In genomic region chr12:6950401-6950801, GRCh38 we compare ENCODE assay signal across 9 cellular contexts. TPM values are rescaled to one million over a fixed set of nuclear protein-coding genes. Genes with fewer than 3 reads are reported as not detected.
DNase-seq lines count a peak whose midpoint lies in the region; ATAC-seq and TF ChIP-seq lines count a peak whose summit lies in the region.
"Had no signal": no experiment of that assay in that cellular context is flagged by ENCODE, and none has a peak within 500 bp of the region (broad histone marks: within the 10 kb centered on the region; RNA-seq: fewer than 3 reads in every experiment).

No MANE protein-coding gene starts in this region.

- H3K9me2 ChIP-seq in PC-3 (replicated peaks; ENCODE audit: low read length) = no peaks in the 10 kb centered on the region

- H2AFZ ChIP-seq in PC-3 (ENCODE audit: low read length) = no peak overlapping the region

- peaks cover 3% of the 10 kb centered on the region for H3F3A ChIP-seq in PC-3 (ENCODE audit: low read length, unreplicated experiment)

- no peak overlapping the region for H3K4me2 ChIP-seq in PC-3 (ENCODE audit: low read length)

- H3K9ac ChIP-seq in PC-3 (ENCODE audit: low read length) = no peak overlapping the region

- H3K9me3 ChIP-seq in sigmoid colon (no peaks in the 10 kb centered on the region), PC-3 (ENCODE audit: low read length) (no peaks in the 10 kb centered on the region)

- POLR2A ChIA-PET in GM10248 (lab: Yijun Ruan, JAX) (interaction anchor here (1.2 to 2.0 kb wide), 2 partner anchors 9 to 13 kb away, joined by 5 to 8 read pairs; no protein-coding TSS in a partner anchor), PC-3 (lab: Charles Lee; ENCODE audit: unreplicated experiment) (no interaction called here)

- intact Hi-C loops in sigmoid colon (cut with DNase I) (no loop called here), PC-3 (cut with micrococcal nuclease) (no loop called here)

- no peak for ATAC-seq in PC-3

- H3K79me2 ChIP-seq in PC-3 (ENCODE audit: low read length) = peaks cover 5% of the 10 kb centered on the region; the same call in 1 of the 2 replicates

- BruUV-seq in PC-3 (replicated peaks; lab: Mats Ljungman, UMichigan) = no TSS peak

- TF ChIP-seq POLR2A in NB4 (IDR thresholded peaks at IDR 0.05; ENCODE audit: extremely low read depth, insufficient read length) (no peak), sigmoid colon (IDR thresholded peaks at IDR 0.05) (no peak)

- TF ChIP-seq CTCF in GM10248 (IDR thresholded peaks at IDR 0.05; ENCODE audit: control extremely low read depth, extremely low read depth, low read depth, missing control alignments) = peak; percentile 61
- peak; percentile 44 for TF ChIP-seq CTCF in NB4 (IDR thresholded peaks at IDR 0.05; ENCODE audit: low read depth, low read length)
- peak; percentile 35 for TF ChIP-seq CTCF in cardiac fibroblast (IDR thresholded peaks at IDR 0.05; ENCODE audit: low read depth, low read length)
- no peak for TF ChIP-seq CTCF in sigmoid colon (IDR thresholded peaks at IDR 0.05)
- TF ChIP-seq CTCF in PC-3 (conservative IDR thresholded peaks at IDR 0.05; ENCODE audit: low read depth, low read length) = no peak

- H4K20me1 ChIP-seq in PC-3 (ENCODE audit: low read length) = no peaks in the 10 kb centered on the region

- H3K27ac ChIP-seq in sigmoid colon = peak overlapping the region in 1 of 4 donors; percentile 57
- no peak overlapping the region for H3K27ac ChIP-seq in PC-3 (ENCODE audit: low read length)

- CTCF ChIA-PET in GM10248 (lab: Yijun Ruan, JAX) (interaction anchor here (1.3 to 22.9 kb wide), 4 partner anchors 10 to 26 kb away, joined by 5 to 530 read pairs (median 42); no protein-coding TSS in a partner anchor), PC-3 (lab: Charles Lee) (no interaction called here)

- H3K4me1 ChIP-seq in sigmoid colon (peaks cover 0 to 17% (median 12%) of the 10 kb centered on the region in 4 donors), PC-3 (ENCODE audit: insufficient read depth, low read length) (peaks cover 10% of the 10 kb centered on the region)

- H3K36me3 ChIP-seq in sigmoid colon (peaks cover 0 to 12% (median 0%) of the 10 kb centered on the region in 4 donors), PC-3 (ENCODE audit: low read depth, low read length) (no peaks in the 10 kb centered on the region)

- H3K4me3 ChIP-seq in NB4 (ENCODE audit: low read depth, low read length) (peak overlapping the region; percentile 79), cardiac fibroblast (replicated peaks in 1 of 2; ENCODE audit: low read depth in 2 of 2, low read length in 2 of 2) (no peak overlapping the region), sigmoid colon (no peak overlapping the region), PC-3 (ENCODE audit: low read length) (no peak overlapping the region)

- H3K27me3 ChIP-seq in sigmoid colon (no peaks in the 10 kb centered on the region), PC-3 (ENCODE audit: low read length) (no peaks in the 10 kb centered on the region)

- WGBS in sigmoid colon, 2 donors = 54 to 87% methylated on average over 1 of the region's 1 CpG

- no peak for TF ChIP-seq EP300 in sigmoid colon (IDR thresholded peaks at IDR 0.05)

- DNase-seq in GM10248 (ENCODE audit: extremely low spot score) (no peak), NB4 (ENCODE audit: low read depth) (peak; percentile 60), cardiac fibroblast (ENCODE audit: low read depth in 2 of 2) (no peak), sigmoid colon (peak; percentile 36), PC-3 (no peak), NCI-H2227 (lab: John Stamatoyannopoulos, UW; ENCODE audit: unreplicated experiment) (no peak), occipital lobe (lab: John Stamatoyannopoulos, UW) (no peak)

RNA-seq across cellular contexts. Expression of gene PTPN6, which starts 0.8 kb away (rescaled TPM):
- total RNA-seq in sigmoid colon (10 to 100 TPM in 3 of 4 donors, 1 to 10 TPM in 1; 5.3 to 13.6 (median 11.8) TPM), PC-3 (2014; rRNA removed) (22.5 and 28.4 TPM in 2 replicates), occipital lobe (3.1 TPM)
- 10 to 100 TPM; 42.1 to 92.4 (median 67.3) TPM for polyA plus RNA-seq in sigmoid colon

RNA-seq across cellular contexts. Expression of gene C12orf57, which starts 6.6 kb away (rescaled TPM):
- total RNA-seq in sigmoid colon = 100 to 1,000 TPM; 465 to 697 (median 652) TPM
- 100 to 1,000 TPM; 305 to 810 (median 418) TPM for polyA plus RNA-seq in sigmoid colon
- total RNA-seq in PC-3 (2014; rRNA removed) = 125 and 130 TPM in 2 replicates
- 243 TPM for total RNA-seq in occipital lobe

RNA-seq across cellular contexts. Expression of gene RNU7-1, which starts 6.8 kb away (rescaled TPM):
- total RNA-seq in sigmoid colon (not detected), PC-3 (2014; rRNA removed) (not detected in 2 replicates), occipital lobe (not detected)
- not detected for polyA plus RNA-seq in sigmoid colon
- total RNA-seq: HT1080, pulmonary artery endothelial cell had no signal

RNA-seq across cellular contexts. Expression of gene PHB2, which starts 20.1 kb away (rescaled TPM):
- total RNA-seq in sigmoid colon (100 to 1,000 TPM; 211 to 327 (median 285) TPM), PC-3 (2014; rRNA removed) (353 and 376 TPM in 2 replicates), occipital lobe (102 TPM)
- 100 to 1,000 TPM; 180 to 283 (median 184) TPM for polyA plus RNA-seq in sigmoid colon

RNA-seq across cellular contexts. Expression of gene EMG1, which starts 20.3 kb away (rescaled TPM):
- total RNA-seq in sigmoid colon (10 to 100 TPM; 18.8 to 32.3 (median 22.7) TPM), PC-3 (2014; rRNA removed) (40.7 and 44.3 TPM in 2 replicates), occipital lobe (26.0 TPM)
- 10 to 100 TPM; 19.2 to 33.0 (median 21.3) TPM for polyA plus RNA-seq in sigmoid colon

Comparison
In these comparisons a context has a peak if more than half of its experiments do, and no peak if none do; other contexts are left out.
1. DNase-seq: peak in NB4 (single experiment) and sigmoid colon (single experiment); none in GM10248 (single experiment), cardiac fibroblast (0 of 2), PC-3 (single experiment), NCI-H2227 (single experiment) and occipital lobe (single experiment).
2. CTCF ChIP-seq: peak in GM10248 (single experiment), NB4 (single experiment) and cardiac fibroblast (single experiment); none in sigmoid colon (0 of 4) and PC-3 (single experiment).